7 cellular contexts compared by ENCODE assay signal in genomic region chr5:84816160-84816559, GRCh38.
"Had no signal": no experiment of that assay in that cellular context is flagged by ENCODE, and none has a peak within 500 bp of the region (broad histone marks: within the 10 kb centered on the region; RNA-seq: fewer than 3 reads in every experiment).

No MANE protein-coding gene starts in this region.

- DNase-seq: GDM1, GF-D8 had no signal

- H3K4me3 ChIP-seq: GM12878 had no signal

- FAIRE-seq: G401.6, GM12878, GM12891, GM18507, GM19239 had no signal
